ENCODE assay signal across 1 cellular context in genomic region chr14:67532606-67532997, GRCh38.
TF ChIP-seq lines count a peak whose summit lies in the region.

No MANE protein-coding gene starts in this region.

TF ChIP-seq in GM23338, 12 proteins besides CTCF, POLR2A, EP300 and RAD21 (continued from another document):
- no peak for TF ChIP-seq ZNF462 (CRISPR knock-in tag; IDR thresholded peaks at IDR 0.05)
- no peak for TF ChIP-seq STAT1 (IDR thresholded peaks at IDR 0.05; ENCODE audit: unreplicated experiment)
- TF ChIP-seq EZH2 (IDR thresholded peaks at IDR 0.05; ENCODE audit: low read depth, unreplicated experiment): no peak
- TF ChIP-seq CREB1 (CRISPR knock-in tag; IDR thresholded peaks at IDR 0.05; ENCODE audit: low read depth): no peak
- no peak for TF ChIP-seq EZH2phosphoT487 (IDR thresholded peaks at IDR 0.05; ENCODE audit: unreplicated experiment)
- no peak for TF ChIP-seq NANOG (IDR thresholded peaks at IDR 0.05; ENCODE audit: borderline replicate concordance)
- no peak for TF ChIP-seq POLR2AphosphoS5 (IDR thresholded peaks at IDR 0.05; ENCODE audit: low read depth)
- TF ChIP-seq ETS1 (IDR thresholded peaks at IDR 0.05): no peak
- TF ChIP-seq ZNF114 (CRISPR knock-in tag; IDR thresholded peaks at IDR 0.05): no peak
